Comparison of ENCODE assay signal across 34 cellular contexts in genomic region chr14:19917243-19917642, GRCh38. TPM values are rescaled to one million over a fixed set of nuclear protein-coding genes. Genes with fewer than 3 reads are reported as not detected.
"Had no signal": no experiment of that assay in that cellular context is flagged by ENCODE, and none has a peak within 500 bp of the region (broad histone marks: within the 10 kb centered on the region; RNA-seq: fewer than 3 reads in every experiment).

No MANE protein-coding gene starts in this region.

- H3K4me1 Mint-ChIP-seq: endodermal cell, immature natural killer cell, mesothelial cell of epicardium, naive B cell had no signal

- FAIRE-seq: endometrium, keratinocyte had no signal

- H3K36me3 ChIP-seq: colonic mucosa, esophagus squamous epithelium, gastrocnemius medialis, heart right ventricle, left lung, lower lobe of right lung had no signal

- H3K9me3 Mint-ChIP-seq: dendritic cell treated with granulocyte-macrophage colony-stimulating factor and Interleukin-4, amounts not matched to agents 40 ng/mL and 50 ng/mL, for 4 days had no signal

- H3K4me1 ChIP-seq: colonic mucosa, esophagus squamous epithelium, gastrocnemius medialis, heart right ventricle, left lung, lower lobe of right lung had no signal

- H3K9me3 ChIP-seq: gastrocnemius medialis, left lung, lower lobe of right lung had no signal

- ATAC-seq: effector memory CD8-positive, alpha-beta T cell; esophagus mucosa; gastrocnemius medialis; heart right ventricle; left cardiac atrium; left ventricle myocardium superior; mucosa of descending colon had no signal

- H3K4me3 ChIP-seq: colonic mucosa, esophagus squamous epithelium, gastrocnemius medialis, heart right ventricle, left lung, lower lobe of right lung, mucosa of descending colon had no signal

- H3K27ac ChIP-seq: colonic mucosa, epithelial cell of prostate, esophagus squamous epithelium, gastrocnemius medialis, heart right ventricle, left lung, lower lobe of right lung had no signal

- H3K36me3 Mint-ChIP-seq: immature natural killer cell, mesothelial cell of epicardium, naive B cell had no signal

- DNase-seq: colonic mucosa; cortex of kidney; effector CD8-positive, alpha-beta T cell; effector memory CD8-positive, alpha-beta T cell; endodermal cell; erythroblast; esophagus squamous epithelium; foreskin fibroblast; foreskin melanocyte; gastrocnemius medialis; glutamatergic neuron; heart right ventricle; hippocampal formation; immature natural killer cell; left cardiac atrium; left lung; left ventricle myocardium superior; lower lobe of right lung; mesenchymal stem cell; mucosa of descending colon; naive B cell had no signal

- H3K27ac Mint-ChIP-seq: dendritic cell treated with granulocyte-macrophage colony-stimulating factor and Interleukin-4, amounts not matched to agents 40 ng/mL and 50 ng/mL, for 4 days; effector memory CD8-positive, alpha-beta T cell; endodermal cell; immature natural killer cell; mesothelial cell of epicardium; naive B cell had no signal

- H3K27me3 ChIP-seq: colonic mucosa, esophagus squamous epithelium, gastrocnemius medialis, heart right ventricle, left lung had no signal

- H3K4me3 Mint-ChIP-seq: dendritic cell treated with granulocyte-macrophage colony-stimulating factor and Interleukin-4, amounts not matched to agents 40 ng/mL and 50 ng/mL, for 4 days; effector memory CD8-positive, alpha-beta T cell; endodermal cell; immature natural killer cell; mesothelial cell of epicardium; naive B cell had no signal

- H3K27me3 Mint-ChIP-seq: dendritic cell treated with granulocyte-macrophage colony-stimulating factor and Interleukin-4, amounts not matched to agents 40 ng/mL and 50 ng/mL, for 4 days; effector memory CD8-positive, alpha-beta T cell; naive B cell had no signal

RNA-seq across cellular contexts. Expression of gene OR4K5, which starts 3.2 kb away (rescaled TPM):
- total RNA-seq: colonic mucosa, dermis microvascular lymphatic vessel endothelial cell, endodermal cell, esophagus mucosa, esophagus squamous epithelium, gastrocnemius medialis, glomerular endothelial cell, heart right ventricle, kidney epithelial cell, left cardiac atrium, left lung, left ventricle myocardium superior, lower leg skin, lower lobe of right lung, lung microvascular endothelial cell, mesenteric fat pad, mesothelial cell of epicardium, mucosa of descending colon, myocyte had no signal
- polyA plus RNA-seq: heart right ventricle, immature natural killer cell, keratinocyte had no signal

RNA-seq across cellular contexts. Expression of gene OR4K1, which starts 13.5 kb away (rescaled TPM):
- total RNA-seq: colonic mucosa, dermis microvascular lymphatic vessel endothelial cell, endodermal cell, esophagus mucosa, esophagus squamous epithelium, gastrocnemius medialis, glomerular endothelial cell, heart right ventricle, kidney epithelial cell, left cardiac atrium, left lung, left ventricle myocardium superior, lower leg skin, lower lobe of right lung, lung microvascular endothelial cell, mesenteric fat pad, mesothelial cell of epicardium, mucosa of descending colon, myocyte had no signal
- polyA plus RNA-seq: heart right ventricle, immature natural killer cell, keratinocyte had no signal

RNA-seq across cellular contexts. Expression of gene OR4K2, which starts 42.3 kb away (rescaled TPM):
- total RNA-seq: colonic mucosa, dermis microvascular lymphatic vessel endothelial cell, endodermal cell, esophagus mucosa, esophagus squamous epithelium, gastrocnemius medialis, glomerular endothelial cell, heart right ventricle, kidney epithelial cell, left cardiac atrium, left lung, left ventricle myocardium superior, lower leg skin, lower lobe of right lung, lung microvascular endothelial cell, mesenteric fat pad, mesothelial cell of epicardium, mucosa of descending colon, myocyte had no signal
- polyA plus RNA-seq: heart right ventricle, immature natural killer cell, keratinocyte had no signal

RNA-seq across cellular contexts. Expression of gene OR4K15, which starts 58.1 kb away (rescaled TPM):
- total RNA-seq: colonic mucosa, dermis microvascular lymphatic vessel endothelial cell, endodermal cell, esophagus mucosa, esophagus squamous epithelium, gastrocnemius medialis, glomerular endothelial cell, heart right ventricle, kidney epithelial cell, left cardiac atrium, left lung, left ventricle myocardium superior, lower leg skin, lower lobe of right lung, lung microvascular endothelial cell, mesenteric fat pad, mesothelial cell of epicardium, mucosa of descending colon, myocyte had no signal
- polyA plus RNA-seq: heart right ventricle, immature natural killer cell, keratinocyte had no signal
